8 cellular contexts compared by ENCODE assay signal in the genomic region with DNA sequence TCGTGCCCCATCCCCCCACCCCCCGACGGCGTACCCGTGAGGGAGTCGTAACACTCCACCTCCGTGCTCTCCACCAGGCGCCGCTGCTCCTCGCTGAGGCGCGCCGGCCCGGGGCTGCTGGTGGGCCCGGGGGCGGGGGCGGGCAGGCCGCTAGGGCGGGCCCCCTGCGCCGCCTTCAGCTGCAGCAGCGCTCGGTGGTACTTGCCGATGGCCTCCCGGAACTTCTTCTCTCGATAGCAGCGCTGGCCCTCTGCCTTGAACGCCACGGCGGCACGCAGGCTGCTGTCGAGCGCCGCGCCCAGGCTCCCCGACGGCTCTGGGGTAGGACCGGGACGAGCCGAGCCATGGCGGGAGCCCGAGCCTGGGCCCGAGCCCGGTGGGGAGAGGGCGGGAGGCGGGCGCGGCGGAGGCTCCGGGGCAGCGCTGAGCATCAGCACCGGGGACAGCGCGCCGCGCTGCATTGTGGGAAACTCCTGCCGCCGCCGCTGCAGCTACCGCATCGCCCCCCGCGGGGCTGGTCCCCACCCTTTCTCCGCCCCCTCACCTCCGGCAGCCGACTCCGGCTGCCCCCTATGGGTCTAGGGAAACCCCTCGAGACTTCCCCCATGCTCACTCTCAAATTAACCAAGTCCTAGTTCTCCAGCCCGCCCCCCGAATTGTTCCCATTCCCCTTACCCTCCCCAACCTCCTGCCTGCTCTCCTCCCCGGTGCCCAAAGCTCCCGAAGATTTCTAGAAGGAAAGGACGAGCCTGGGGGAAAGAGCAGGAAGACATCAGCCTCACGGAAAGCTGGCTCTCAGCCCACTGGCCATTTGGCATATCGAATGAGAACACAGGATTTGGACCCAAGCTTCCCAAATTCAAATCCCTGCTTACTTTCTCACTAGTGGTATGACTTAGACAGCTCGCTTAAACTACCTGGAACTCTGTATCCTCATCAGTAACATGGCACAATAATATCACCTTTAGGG.
DNase-seq lines count a peak whose midpoint lies in the region; ATAC-seq lines count a peak whose summit lies in the region.

Gene TTC9B (minus strand): TSS at position 464 of the 970 bp plus-strand sequence. CDS start 3 bp downstream, at position 461.

- no peak for DNase-seq in activated CD4-positive, CD25-positive, alpha-beta regulatory T cell (lab: John Stamatoyannopoulos, UW)
- DNase-seq in activated CD8-positive, alpha-beta memory T cell treated with anti-CD3 and anti-CD28 coated beads, Interleukin-2, amount 50 U/mL, for 4 hours, result peak; percentile 46
- DNase-seq in globus pallidus (ENCODE audit: low spot score) (peak; percentile 39), NCI-H1092 treated with DMSO at 0.1 percent for 48 hours (lab: John Stamatoyannopoulos, UW) (no peak)
- peak; percentile 9 for DNase-seq in stimulated activated CD8-positive, alpha-beta memory T cell treated with anti-CD3 and anti-CD28 coated beads, Interleukin-12 subunit alpha, Interleukin-12 subunit beta, amount 100 ng/mL, for 4 hours (ENCODE audit: low read depth)

- peak; percentile 27 to 35 for ATAC-seq in activated CD4-positive, CD25-positive, alpha-beta regulatory T cell treated with anti-CD3 and anti-CD28 coated beads, Interleukin-2, amount 50 U/mL, for 24 hours
- no peak for ATAC-seq in HG02970 (IDR thresholded peaks at IDR 0.05; ENCODE audit: low FRiP score, unreplicated experiment)
- ATAC-seq in HG03565 (IDR thresholded peaks at IDR 0.05; ENCODE audit: unreplicated experiment), result no peak

Comparison
In these comparisons a context has a peak if more than half of its experiments do, and no peak if none do; other contexts are left out.
1. ATAC-seq: peak in activated CD4-positive, CD25-positive, alpha-beta regulatory T cell treated with anti-CD3 and anti-CD28 coated beads, Interleukin-2, amount 50 U/mL, for 24 hours (2 of 2); none in HG02970 (single experiment) and HG03565 (single experiment).
2. DNase-seq: peak in activated CD8-positive, alpha-beta memory T cell treated with anti-CD3 and anti-CD28 coated beads, Interleukin-2, amount 50 U/mL, for 4 hours (single experiment), globus pallidus (single experiment) and stimulated activated CD8-positive, alpha-beta memory T cell treated with anti-CD3 and anti-CD28 coated beads, Interleukin-12 subunit alpha, Interleukin-12 subunit beta, amount 100 ng/mL, for 4 hours (single experiment); none in activated CD4-positive, CD25-positive, alpha-beta regulatory T cell (0 of 4) and NCI-H1092 treated with DMSO at 0.1 percent for 48 hours (single experiment).